In genomic region chr10:28842321-28842720, GRCh38 we compare ENCODE assay signal across 14 cellular contexts.
DNase-seq lines count a peak whose midpoint lies in the region.
"Had no signal": no experiment of that assay in that cellular context is flagged by ENCODE, and none has a peak within 500 bp of the region (broad histone marks: within the 10 kb centered on the region; RNA-seq: fewer than 3 reads in every experiment).

No MANE protein-coding gene starts in this region.

- no peak overlapping the region for H3K4me2 ChIP-seq in skeletal muscle satellite cell (ENCODE audit: low read length)
- H3K4me2 ChIP-seq: KMS-11 had no signal

- H3K36me3 ChIP-seq in SJSA1 = no peaks in the 10 kb centered on the region
- H3K36me3 ChIP-seq in skeletal muscle satellite cell (ENCODE audit: insufficient read depth, low read length) = no peaks in the 10 kb centered on the region
- H3K36me3 ChIP-seq: esophagus muscularis mucosa, neutrophil had no signal

- peaks cover 15% of the 10 kb centered on the region for H3K9me3 ChIP-seq in SJSA1 (replicated peaks)
- H3K9me3 ChIP-seq in skeletal muscle satellite cell (replicated peaks; ENCODE audit: low read length) = peaks cover 6% of the 10 kb centered on the region
- H3K9me3 ChIP-seq: neutrophil had no signal

- H3K9ac ChIP-seq in skeletal muscle satellite cell (ENCODE audit: low read depth, low read length) = peak overlapping the region; percentile 13
- H3K9ac ChIP-seq: KMS-11 had no signal

- no peaks in the 10 kb centered on the region for H3K27me3 ChIP-seq in SJSA1 (replicated peaks)
- peaks cover 7% of the 10 kb centered on the region for H3K27me3 ChIP-seq in skeletal muscle satellite cell (ENCODE audit: control insufficient read depth, insufficient read depth, low read length)
- H3K27me3 ChIP-seq: esophagus muscularis mucosa had no signal

- H3K4me1 ChIP-seq in SJSA1 (replicated peaks) (peaks cover 61% of the 10 kb centered on the region), skeletal muscle satellite cell (ENCODE audit: control insufficient read depth, insufficient read depth, low read length) (peaks cover 15% of the 10 kb centered on the region)

- no peak overlapping the region for H3K4me3 ChIP-seq in SJSA1
- H3K4me3 ChIP-seq in skeletal muscle satellite cell (ENCODE audit: low read length) = no peak overlapping the region
- H3K4me3 ChIP-seq: esophagus muscularis mucosa had no signal

- intact Hi-C loops in posterior vena cava (cut with DNase I) = no loop called here

- H3K27ac ChIP-seq in SJSA1 = peak overlapping the region; percentile 96
- H3K27ac ChIP-seq: esophagus muscularis mucosa, KMS-11, neutrophil had no signal

- DNase-seq in ELR (ENCODE audit: low read depth) (peak; percentile 71), SJSA1 (ENCODE audit: low read depth in 1 of 2, low spot score in 2 of 2) (peak; percentile 53 to 89), fibroblast of the conjunctiva (ENCODE audit: low read depth) (peak; percentile 28), anterior cingulate cortex (lab: John Stamatoyannopoulos, UW) (no peak), posterior vena cava (ENCODE audit: low spot score) (no peak), mesenteric fat pad (ENCODE audit: low spot score) (no peak)
- DNase-seq: activated T-cell treated with anti-CD3 and anti-CD28 coated beads, Interleukin-2, amount 50 U/mL, for 1 hour; DMS 273 treated with DMSO at 0.1 percent for 48 hours; NK-92 treated with Interleukin-12 subunit alpha and Interleukin-12 subunit beta, amount 100 ng/mL, for 24 hours; stimulated activated CD4-positive, alpha-beta T cell treated with anti-CD3 and anti-CD28 coated beads, Interleukin-2, amount 100 ng/mL, for 48 hours had no signal

Comparison
In these comparisons a context has a peak if more than half of its experiments do, and no peak if none do; other contexts are left out.
1. DNase-seq: peak in ELR (single experiment), SJSA1 (2 of 2) and fibroblast of the conjunctiva (single experiment); none in anterior cingulate cortex (0 of 58), posterior vena cava (single experiment) and mesenteric fat pad (single experiment).